Comparison of ENCODE assay signal across 15 cellular contexts in the genomic region with DNA sequence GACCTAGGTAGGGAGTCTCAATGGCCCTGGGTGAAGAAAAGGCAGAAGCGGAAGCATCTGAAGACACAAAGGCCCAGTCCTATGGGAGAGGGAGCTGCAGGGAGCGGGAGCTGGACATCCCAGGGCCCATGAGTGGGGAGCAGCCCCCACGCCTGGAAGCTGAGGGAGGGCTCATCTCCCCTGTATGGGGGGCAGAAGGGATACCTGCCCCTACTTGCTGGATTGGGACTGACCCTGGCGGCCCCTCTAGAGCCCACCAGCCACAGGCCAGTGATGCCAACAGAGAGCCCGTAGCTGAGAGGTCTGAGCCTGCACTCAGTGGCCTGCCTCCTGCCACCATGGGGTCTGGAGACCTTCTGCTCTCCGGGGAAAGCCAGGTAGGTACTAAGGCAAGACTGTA. TPM values are rescaled to one million over a fixed set of nuclear protein-coding genes. Genes with fewer than 3 reads are reported as not detected.
DNase-seq lines count a peak whose midpoint lies in the region; ATAC-seq, FAIRE-seq and TF ChIP-seq lines count a peak whose summit lies in the region.
"Had no signal": no experiment of that assay in that cellular context is flagged by ENCODE, and none has a peak within 500 bp of the region (broad histone marks: within the 10 kb centered on the region; RNA-seq: fewer than 3 reads in every experiment).

No MANE protein-coding gene starts in this region.

- H2AFZ ChIP-seq in endothelial cell of umbilical vein (ENCODE audit: low read depth, low read length) (no peak overlapping the region), smooth muscle cell (ENCODE audit: low read depth) (no peak overlapping the region)

- peaks cover 26% of the 10 kb centered on the region for H3K4me1 ChIP-seq in CD4-positive, alpha-beta memory T cell (ENCODE audit: insufficient read depth, low read length)
- H3K4me1 ChIP-seq in endothelial cell of umbilical vein (ENCODE audit: control insufficient read depth, extremely low read depth, insufficient read depth, low read length) (peaks cover 43% of the 10 kb centered on the region), smooth muscle cell (ENCODE audit: low read depth) (peaks cover 11% of the 10 kb centered on the region)

- H3K36me3 ChIP-seq in CD4-positive, alpha-beta memory T cell (ENCODE audit: insufficient read depth, low read length) = peaks cover 31% of the 10 kb centered on the region
- peaks cover 6 to 37% of the 10 kb centered on the region in 2 experiments for H3K36me3 ChIP-seq in endothelial cell of umbilical vein (ENCODE audit: control insufficient read depth in 2 of 2, extremely low read depth in 1 of 2, insufficient read depth in 2 of 2, low read length in 2 of 2)
- no peaks in the 10 kb centered on the region for H3K36me3 ChIP-seq in smooth muscle cell (ENCODE audit: low read depth)

- H3K4me2 ChIP-seq in endothelial cell of umbilical vein (ENCODE audit: insufficient read depth, low read length) (peak overlapping the region; percentile 1), smooth muscle cell (no peak overlapping the region)

- peaks cover 22% of the 10 kb centered on the region for H3F3A ChIP-seq in smooth muscle cell (ENCODE audit: low read depth)

- no peak for TF ChIP-seq POLR2A in endothelial cell of umbilical vein (IDR thresholded peaks at IDR 0.05; ENCODE audit: low read depth, low read length)

- no TSS peak for BruUV-seq in endothelial cell of umbilical vein (replicated peaks; lab: Mats Ljungman, UMichigan)

- H3K4me1 Mint-ChIP-seq in CD4-positive, alpha-beta memory T cell = peaks cover 10 to 46% (median 27%) of the 10 kb centered on the region in 4 donors

- H3K4me3 ChIP-seq in CD4-positive, alpha-beta memory T cell (ENCODE audit: low read length in 2 of 2) = no peak overlapping the region
- H3K4me3 ChIP-seq in endothelial cell of umbilical vein (replicated peaks in 1 of 3; ENCODE audit: insufficient read depth in 1 of 3, low read depth in 1 of 3, low read length in 3 of 3) (no peak overlapping the region), smooth muscle cell (no peak overlapping the region)
- H3K4me3 ChIP-seq: pancreas had no signal

- TF ChIP-seq CTCF in RWPE1 (conservative IDR thresholded peaks at IDR 0.05; ENCODE audit: low read depth) (no peak), endothelial cell of umbilical vein (IDR thresholded peaks at IDR 0.05; ENCODE audit: extremely low read depth in 1 of 2, insufficient read depth in 1 of 2, low read depth in 1 of 2, low read length in 2 of 2) (no peak), smooth muscle cell (IDR thresholded peaks at IDR 0.05; ENCODE audit: borderline replicate concordance, insufficient read depth, poor library complexity, severe bottlenecking) (no peak)

- no peaks in the 10 kb centered on the region for H3K27me3 ChIP-seq in CD4-positive, alpha-beta memory T cell (ENCODE audit: insufficient read depth, low read length)
- H3K27me3 ChIP-seq in endothelial cell of umbilical vein (ENCODE audit: control insufficient read depth in 2 of 2, insufficient read depth in 2 of 2, low read length in 2 of 2) (no peaks in the 10 kb centered on the region), smooth muscle cell (ENCODE audit: low read depth) (no peaks in the 10 kb centered on the region)
- H3K27me3 ChIP-seq: pancreas had no signal

- H3K27ac ChIP-seq in CD4-positive, alpha-beta memory T cell (ENCODE audit: low read depth, low read length) = no peak overlapping the region
- H3K27ac ChIP-seq in RWPE1 (peak overlapping the region; percentile 93), endothelial cell of umbilical vein (ENCODE audit: insufficient read depth, low read depth, low read length) (peak overlapping the region; percentile 36), smooth muscle cell (ENCODE audit: low read depth) (peak overlapping the region; percentile 53)

- no peak for DNase-seq in CD4-positive, alpha-beta memory T cell
- DNase-seq in RWPE1 (ENCODE audit: low spot score) (no peak), endothelial cell of umbilical vein (ENCODE audit: low read depth, low spot score) (no peak), smooth muscle cell (lab: John Stamatoyannopoulos, UW; ENCODE audit: unreplicated experiment) (no peak), dermis blood vessel endothelial cell (no peak), GM19238 (ENCODE audit: insufficient read length, low spot score) (no peak)
- no peak for DNase-seq in stimulated activated naive CD4-positive, alpha-beta T cell (lab: John Stamatoyannopoulos, UW)
- DNase-seq: Caco-2; KBM-7; kidney; NCI-H2081; stimulated activated CD4-positive, alpha-beta T cell treated with anti-CD3 and anti-CD28 coated beads, Interleukin-4, amount 100 ng/mL, for 1 hour; T-helper 2 cell had no signal

- H3K9ac ChIP-seq in endothelial cell of umbilical vein (replicated peaks; ENCODE audit: extremely low read depth, insufficient read depth, low read length) (no peak overlapping the region), smooth muscle cell (ENCODE audit: low read depth) (no peak overlapping the region)

- peaks cover 0 to 2% (median 0%) of the 10 kb centered on the region in 8 donors for H3K9me3 Mint-ChIP-seq in CD4-positive, alpha-beta memory T cell

- H4K20me1 ChIP-seq in endothelial cell of umbilical vein (replicated peaks; ENCODE audit: control insufficient read depth, extremely low read depth, insufficient read depth, low read length) (no peaks in the 10 kb centered on the region), smooth muscle cell (ENCODE audit: low read depth) (peaks cover 69% of the 10 kb centered on the region)

- POLR2A ChIA-PET in CD4-positive, alpha-beta memory T cell (lab: Charles Lee; ENCODE audit: partially characterized antibody) = no interaction called here
- POLR2A ChIA-PET in RWPE1 (lab: Yijun Ruan, JAX; ENCODE audit: low non-redundant PET) (no interaction called here), endothelial cell of umbilical vein (lab: Charles Lee) (interaction anchor here (1.0 to 1.4 kb wide), 2 partner anchors 13 to 26 kb away, joined by 3 read pairs; a partner anchor contains a TSS)

- ATAC-seq in GM21515 (IDR thresholded peaks at IDR 0.05; ENCODE audit: unreplicated experiment) = no peak

- H3K27ac Mint-ChIP-seq in CD4-positive, alpha-beta memory T cell = peak overlapping the region in 5 of 7 donors; percentile 16 to 81 (median 72)

- H3K79me2 ChIP-seq in endothelial cell of umbilical vein (ENCODE audit: control insufficient read depth, insufficient read depth, low read length) = peaks cover 5% of the 10 kb centered on the region
- peaks cover 12% of the 10 kb centered on the region for H3K79me2 ChIP-seq in smooth muscle cell (ENCODE audit: low read depth)

- CTCF ChIA-PET in CD4-positive, alpha-beta memory T cell (lab: Charles Lee; ENCODE audit: partially characterized antibody) = interaction anchor here (11.0 kb wide), 1 partner anchor 13 kb away, joined by 65 read pairs; a partner anchor contains a TSS
- CTCF ChIA-PET in RWPE1 (lab: Yijun Ruan, JAX) = interaction anchor here (0.6 kb wide), 1 partner anchor 99 kb away, joined by 6 read pairs; no protein-coding TSS in a partner anchor
- CTCF ChIA-PET in endothelial cell of umbilical vein (lab: Charles Lee) = interaction anchor here (0.6 to 2.6 kb wide), 3 partner anchors 23 to 100 kb away, joined by 3 to 14 read pairs (median 3); no protein-coding TSS in a partner anchor

- no peaks in the 10 kb centered on the region for H3K9me1 ChIP-seq in endothelial cell of umbilical vein (replicated peaks; ENCODE audit: control insufficient read depth, extremely low read depth, insufficient read depth, low read length)

- no peak overlapping the region for H3K4me3 Mint-ChIP-seq in CD4-positive, alpha-beta memory T cell

- dilution Hi-C loops in endothelial cell of umbilical vein (cut with MboI; ENCODE audit: extremely low pct_ligation_motif_present, low sequenced_read_pairs) = no loop called here

- 90% methylated on average over 6 of the region's 6 CpGs for WGBS in smooth muscle cell (ENCODE audit: low lambda C conversion rate)

- peaks cover 9 to 45% of the 10 kb centered on the region in 2 donors for H3K36me3 Mint-ChIP-seq in CD4-positive, alpha-beta memory T cell

- no peaks in the 10 kb centered on the region for H3K27me3 Mint-ChIP-seq in CD4-positive, alpha-beta memory T cell

- no peak for FAIRE-seq in endothelial cell of umbilical vein (lab: Jason Lieb, UNC)
- FAIRE-seq: kidney, pancreas had no signal

- intact Hi-C loops in CD4-positive, alpha-beta memory T cell (cut with micrococcal nuclease) = no loop called here
- intact Hi-C loops in endothelial cell of umbilical vein (cut with micrococcal nuclease) = no loop called here

- H3K9me3 ChIP-seq in CD4-positive, alpha-beta memory T cell (ENCODE audit: control insufficient read depth in 1 of 2, low read length in 2 of 2) = no peaks in the 10 kb centered on the region
- H3K9me3 ChIP-seq in endothelial cell of umbilical vein (replicated peaks; ENCODE audit: control insufficient read depth, insufficient read depth, low read length) (no peaks in the 10 kb centered on the region), smooth muscle cell (replicated peaks; ENCODE audit: low read depth) (no peaks in the 10 kb centered on the region)
- H3K9me3 ChIP-seq: Caco-2, pancreas had no signal

TF ChIP-seq in endothelial cell of umbilical vein, 7 proteins besides CTCF, POLR2A, EP300 and RAD21 (continues in another document):
- TF ChIP-seq GATA2 (IDR thresholded peaks at IDR 0.05; ENCODE audit: insufficient read depth, insufficient read length, low read depth, low read length) (no peak), POLR2AphosphoS5 (IDR thresholded peaks at IDR 0.05; ENCODE audit: insufficient read depth, low read depth, low read length) (no peak), EZH2 (IDR thresholded peaks at IDR 0.05; ENCODE audit: borderline replicate concordance, low read depth, low read length, severe bottlenecking) (no peak), JUN (IDR thresholded peaks at IDR 0.05; ENCODE audit: borderline replicate concordance, insufficient read depth, insufficient read length, low read depth) (no peak), FOS (IDR thresholded peaks at IDR 0.05; ENCODE audit: borderline replicate concordance, insufficient read depth, low read length) (no peak), MYC (IDR thresholded peaks at IDR 0.05; ENCODE audit: low read depth, low read length) (no peak)

RNA-seq across cellular contexts. Expression of a gene that starts 13.2 kb away (rescaled TPM):
- 10 to 100 TPM; 57.7 to 59.9 TPM for total RNA-seq in CD4-positive, alpha-beta memory T cell
- polyA plus RNA-seq in CD4-positive, alpha-beta memory T cell = 10 to 100 TPM; 19.9 to 28.4 TPM
- total RNA-seq in endothelial cell of umbilical vein = 20.0 and 21.4 TPM in 2 replicates
- polyA plus RNA-seq in endothelial cell of umbilical vein = 22.0 and 26.2 TPM in 2 replicates
- 15.0 and 17.9 TPM in 2 replicates for polyA plus RNA-seq in endothelial cell of umbilical vein (2011; cell fraction: cytosol; rRNA removed)
- 20.6 and 24.9 TPM in 2 replicates for polyA plus RNA-seq in endothelial cell of umbilical vein (2011; cell fraction: nucleus; rRNA removed)
- polyA plus RNA-seq in endothelial cell of umbilical vein (2012) = 13.1 and 14.3 TPM in 2 replicates
- 39.9 and 42.9 TPM in 2 replicates for polyA minus RNA-seq in endothelial cell of umbilical vein
- 2.3 TPM for polyA minus RNA-seq in endothelial cell of umbilical vein (2011; cell fraction: cytosol; rRNA and poly(A)+ RNA removed)
- polyA minus RNA-seq in endothelial cell of umbilical vein (2011; cell fraction: nucleus; rRNA and poly(A)+ RNA removed) = 24.7 and 29.5 TPM in 2 replicates
- 3.2 and 5.7 TPM in 2 replicates for total RNA-seq in smooth muscle cell
- polyA plus RNA-seq in smooth muscle cell = 8.4 and 12.8 TPM in 2 replicates
- 38.5 and 44.4 TPM in 2 replicates for total RNA-seq in dermis blood vessel endothelial cell
